Comparison of ENCODE assay signal across 12 cellular contexts in the genomic region with DNA sequence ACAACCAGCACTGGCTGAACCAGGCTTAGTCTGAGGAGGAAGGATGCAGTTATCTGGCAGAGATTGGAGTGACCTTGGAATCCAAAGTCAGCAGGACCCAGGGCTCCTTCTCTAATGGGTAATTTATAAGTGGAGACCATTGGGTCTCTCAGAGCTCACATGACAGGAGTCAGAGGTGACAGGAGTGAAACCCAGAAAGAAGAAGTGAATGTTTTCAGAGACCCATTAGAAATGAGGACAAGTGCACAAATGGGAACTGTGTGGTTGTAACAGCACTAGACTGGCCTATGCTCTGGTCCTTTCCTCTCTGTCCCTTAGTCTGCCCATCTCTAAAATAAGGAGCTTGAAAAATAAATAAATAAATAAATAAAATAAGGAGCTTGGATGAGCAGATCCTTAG.
A peak's percentile ranks its signal among the peaks of the same experiment; 100 is the strongest.
DNase-seq lines count a peak whose midpoint lies in the region; ATAC-seq lines count a peak whose summit lies in the region.
"Had no signal": no experiment of that assay in that cellular context is flagged by ENCODE, and none has a peak within 500 bp of the region (broad histone marks: within the 10 kb centered on the region; RNA-seq: fewer than 3 reads in every experiment).

No MANE protein-coding gene starts in this region.

- no peak overlapping the region for H3K27ac ChIP-seq in mesendoderm (ENCODE audit: low read depth, low read length)

- no peaks in the 10 kb centered on the region for H3K79me1 ChIP-seq in mesendoderm (ENCODE audit: low read length)

- H2AK5ac ChIP-seq in mesendoderm (ENCODE audit: low read length): no peak overlapping the region

- no peak overlapping the region for H4K8ac ChIP-seq in mesendoderm (ENCODE audit: low read depth, low read length)

- no peak for DNase-seq in central memory CD4-positive, alpha-beta T cell
- no peak for DNase-seq in stimulated activated CD8-positive, alpha-beta memory T cell treated with anti-CD3 and anti-CD28 coated beads, Interleukin-4, amount 100 ng/mL, for 48 hours
- DNase-seq in mesendoderm: no peak
- DNase-seq in NCI-H187 (lab: John Stamatoyannopoulos, UW): no peak
- DNase-seq: NCI-H226; stimulated activated CD4-positive, alpha-beta T cell treated with anti-CD3 and anti-CD28 coated beads, Interleukin-4, amount 100 ng/mL, for 1 hour had no signal

- no peak overlapping the region for H4K5ac ChIP-seq in mesendoderm (ENCODE audit: low read length)

- no peak overlapping the region for H2BK5ac ChIP-seq in mesendoderm (ENCODE audit: low read length)

- H3K56ac ChIP-seq in mesendoderm (ENCODE audit: low read length): no peak overlapping the region

- no peak overlapping the region for H3K9ac ChIP-seq in mesendoderm (ENCODE audit: low read length)

- H3K36me3 ChIP-seq in mesendoderm (ENCODE audit: control insufficient read depth, insufficient read depth, low read length): no peaks in the 10 kb centered on the region
- H3K36me3 ChIP-seq: HAP-1 had no signal

- H3K4ac ChIP-seq in mesendoderm (ENCODE audit: low read depth, low read length): no peak overlapping the region

- H3K18ac ChIP-seq in mesendoderm (ENCODE audit: low read length): no peak overlapping the region

- H3K27me3 ChIP-seq in mesendoderm (ENCODE audit: insufficient read depth, low read length, poor library complexity): no peaks in the 10 kb centered on the region

- H3K23ac ChIP-seq in mesendoderm (ENCODE audit: low read length): no peak overlapping the region

- no peaks in the 10 kb centered on the region for H3K79me2 ChIP-seq in mesendoderm (ENCODE audit: control insufficient read depth, insufficient read depth, low read length)

- H2BK15ac ChIP-seq in mesendoderm (replicated peaks; ENCODE audit: low read depth): no peak overlapping the region

- ATAC-seq in GM18502 (IDR thresholded peaks at IDR 0.05; ENCODE audit: poor library complexity, unreplicated experiment): peak; percentile 83
- ATAC-seq in GM19463 (IDR thresholded peaks at IDR 0.05; ENCODE audit: unreplicated experiment): peak; percentile 93
- ATAC-seq in HG02852 (IDR thresholded peaks at IDR 0.05; ENCODE audit: unreplicated experiment): peak; percentile 93
- peak; percentile 83 for ATAC-seq in HG03521 (IDR thresholded peaks at IDR 0.05; ENCODE audit: unreplicated experiment)
- ATAC-seq: K562 had no signal

- no peak overlapping the region for H2BK120ac ChIP-seq in mesendoderm (ENCODE audit: low read depth, low read length)

- H3K4me1 ChIP-seq in mesendoderm (ENCODE audit: control insufficient read depth, low read depth, low read length): peaks cover 3% of the 10 kb centered on the region
- H3K4me1 ChIP-seq: HAP-1 had no signal

- no peak overlapping the region for H3K4me3 ChIP-seq in mesendoderm (ENCODE audit: low read length)
- H3K4me3 ChIP-seq: HAP-1, K562 had no signal

- no peak overlapping the region for H3K4me2 ChIP-seq in mesendoderm (ENCODE audit: low read length)
